ENCODE assay signal across 8 cellular contexts in genomic region chr10:69123306-69123746, GRCh38. TPM values are rescaled to one million over a fixed set of nuclear protein-coding genes. Genes with fewer than 3 reads are reported as not detected.
DNase-seq lines count a peak whose midpoint lies in the region; ATAC-seq, FAIRE-seq and TF ChIP-seq lines count a peak whose summit lies in the region.

No MANE protein-coding gene starts in this region.

- H3K4me1 ChIP-seq in pancreas: peaks cover 0 to 16% (median 9%) of the 10 kb centered on the region in 3 donors

- peak overlapping the region; percentile 93 to 99 (median 96) for H3K27ac ChIP-seq in pancreas

- no peak for DNase-seq in activated T-cell treated with anti-CD3 and anti-CD28 coated beads, Interleukin-2, amount 50 U/mL, for 4 hours
- DNase-seq in activated T-cell treated with anti-CD3 and anti-CD28 coated beads, Interleukin-2, amount 50 U/mL, for 1 hour: no peak
- DNase-seq in H7 (peak; percentile 68), LNCaP clone FGC (ENCODE audit: low read depth) (peak; percentile 15), foreskin fibroblast (peak; percentile 57 to 83), pancreas (peak in 1 of 6 donors; percentile 75), retina (no peak)

- peak overlapping the region; percentile 94 for H3K4me3 ChIP-seq in H7 (ENCODE audit: insufficient read depth, low read depth, low read length)
- H3K4me3 ChIP-seq in LNCaP clone FGC (ENCODE audit: low read depth, low read length): peak overlapping the region; percentile 76
- peak overlapping the region; percentile 86 for H3K4me3 ChIP-seq in WI38 (ENCODE audit: low read depth, low read length)
- peak overlapping the region; percentile 80 to 95 for H3K4me3 ChIP-seq in foreskin fibroblast (ENCODE audit: low read depth in 1 of 2, low read length in 2 of 2)
- H3K4me3 ChIP-seq in pancreas: peak overlapping the region; percentile 5 to 95 (median 76)

- no peak for FAIRE-seq in pancreas (lab: Jason Lieb, UNC)

- no peaks in the 10 kb centered on the region for H3K27me3 Mint-ChIP-seq in activated T-cell treated with anti-CD3 and anti-CD28 coated beads, Interleukin-2, amount 50 U/mL, for 4 hours (ENCODE audit: low read depth)

- H3K4me1 Mint-ChIP-seq in activated T-cell treated with anti-CD3 and anti-CD28 coated beads, Interleukin-2, amount 50 U/mL, for 4 hours (ENCODE audit: low read depth): peaks cover 29% of the 10 kb centered on the region

- H3K36me3 Mint-ChIP-seq in activated T-cell treated with anti-CD3 and anti-CD28 coated beads, Interleukin-2, amount 50 U/mL, for 4 hours (ENCODE audit: insufficient read depth): no peaks in the 10 kb centered on the region

- H3K9me3 Mint-ChIP-seq in activated T-cell treated with anti-CD3 and anti-CD28 coated beads, Interleukin-2, amount 50 U/mL, for 4 hours: no peaks in the 10 kb centered on the region

- 0 to 1% methylated on average over 16 of the region's 16 CpGs for WGBS in pancreas, 2 donors

- H3K36me3 ChIP-seq in H7 (replicated peaks; ENCODE audit: control insufficient read depth, insufficient read depth, low read length) (no peaks in the 10 kb centered on the region), pancreas (no peaks in the 10 kb centered on the region)

- no peaks in the 10 kb centered on the region for H3K27me3 ChIP-seq in H7 (ENCODE audit: control insufficient read depth, insufficient read depth, low read length)
- H3K27me3 ChIP-seq in pancreas: no peaks in the 10 kb centered on the region

- peak; percentile 35 to 38 for ATAC-seq in activated T-cell treated with anti-CD3 and anti-CD28 coated beads, Interleukin-2, amount 50 U/mL, for 4 hours
- peak; percentile 46 to 66 (median 60) for ATAC-seq in pancreas

- H3K4me3 Mint-ChIP-seq in activated T-cell treated with anti-CD3 and anti-CD28 coated beads, Interleukin-2, amount 50 U/mL, for 4 hours: peak overlapping the region; percentile 93

- TF ChIP-seq CTCF in LNCaP clone FGC (IDR thresholded peaks at IDR 0.05; ENCODE audit: control insufficient read depth, extremely low read depth, insufficient read depth): peak; percentile 57
- TF ChIP-seq CTCF in WI38 (IDR thresholded peaks at IDR 0.05; ENCODE audit: low read depth, low read length): peak; percentile 19; the same call in 1 of the 2 replicates
- no peak for TF ChIP-seq CTCF in foreskin fibroblast (IDR thresholded peaks at IDR 0.05; ENCODE audit: low read depth, low read length)
- no peak for TF ChIP-seq CTCF in pancreas (IDR thresholded peaks at IDR 0.05)

- no peaks in the 10 kb centered on the region for H3K9me3 ChIP-seq in pancreas

- intact Hi-C loops in pancreas (cut with DNase I): no loop called here

RNA-seq across cellular contexts. Expression of gene VPS26A, which starts 0.7 kb away (rescaled TPM):
- total RNA-seq in activated T-cell treated with anti-CD3 and anti-CD28 coated beads, Interleukin-2, amount 50 U/mL, for 4 hours: 10 to 100 TPM; 25.9 to 30.5 (median 29.9) TPM
- total RNA-seq in H7 (2014; rRNA removed; shearing (Covaris generic)): 12.4 and 14.9 TPM in 2 replicates
- 10 to 100 TPM; 14.5 to 26.1 (median 18.8) TPM for total RNA-seq in pancreas
- 10 to 100 TPM in 1 of 2 donors, 1 to 10 TPM in 1; 7.0 to 14.0 TPM for polyA plus RNA-seq in pancreas

RNA-seq across cellular contexts. Expression of gene SRGN, which starts 35.4 kb away (rescaled TPM):
- 100 to 1,000 TPM; 455 to 725 (median 567) TPM for total RNA-seq in activated T-cell treated with anti-CD3 and anti-CD28 coated beads, Interleukin-2, amount 50 U/mL, for 4 hours
- total RNA-seq in H7 (2014; rRNA removed; shearing (Covaris generic)): not detected in 2 replicates
- 10 to 100 TPM in 3 of 6 donors, 1 to 10 TPM in 3; 4.1 to 40.0 (median 14.1) TPM for total RNA-seq in pancreas
- 10 to 100 TPM in 1 of 2 donors, 1 to 10 TPM in 1; 5.9 to 13.2 TPM for polyA plus RNA-seq in pancreas

RNA-seq across cellular contexts. Expression of gene SUPV3L1, which starts 56.7 kb away (rescaled TPM):
- total RNA-seq in activated T-cell treated with anti-CD3 and anti-CD28 coated beads, Interleukin-2, amount 50 U/mL, for 4 hours: 10 to 100 TPM; 62.3 to 70.0 (median 63.0) TPM
- total RNA-seq in H7 (2014; rRNA removed; shearing (Covaris generic)): 38.7 and 45.1 TPM in 2 replicates
- total RNA-seq in pancreas: 10 to 100 TPM in 5 of 6 donors, 1 to 10 TPM in 1; 8.6 to 18.0 (median 12.5) TPM
- polyA plus RNA-seq in pancreas: 10 to 100 TPM; 52.0 to 78.1 TPM

Comparison
In these comparisons a context has a peak if more than half of its experiments do, and no peak if none do; other contexts are left out.
1. DNase-seq: peak in H7 (single experiment), LNCaP clone FGC (single experiment) and foreskin fibroblast (2 of 2); none in activated T-cell treated with anti-CD3 and anti-CD28 coated beads, Interleukin-2, amount 50 U/mL, for 4 hours (single experiment), activated T-cell treated with anti-CD3 and anti-CD28 coated beads, Interleukin-2, amount 50 U/mL, for 1 hour (single experiment) and retina (single experiment).
2. CTCF ChIP-seq: peak in LNCaP clone FGC (single experiment) and WI38 (single experiment); none in foreskin fibroblast (single experiment) and pancreas (0 of 4).
3. RNA of gene SRGN, which starts 35.4 kb away (total RNA-seq): 455 to 725 TPM in activated T-cell treated with anti-CD3 and anti-CD28 coated beads, Interleukin-2, amount 50 U/mL, for 4 hours; 4.1 to 40.0 TPM in pancreas and not detected in H7; every median in the first group is over 10 times any median in the second.
4. Peak in every context shown above with its lines, with median percentiles within 50 percentile points of each other: H3K4me3 ChIP-seq.